16 cellular contexts compared by ENCODE assay signal in the genomic region with DNA sequence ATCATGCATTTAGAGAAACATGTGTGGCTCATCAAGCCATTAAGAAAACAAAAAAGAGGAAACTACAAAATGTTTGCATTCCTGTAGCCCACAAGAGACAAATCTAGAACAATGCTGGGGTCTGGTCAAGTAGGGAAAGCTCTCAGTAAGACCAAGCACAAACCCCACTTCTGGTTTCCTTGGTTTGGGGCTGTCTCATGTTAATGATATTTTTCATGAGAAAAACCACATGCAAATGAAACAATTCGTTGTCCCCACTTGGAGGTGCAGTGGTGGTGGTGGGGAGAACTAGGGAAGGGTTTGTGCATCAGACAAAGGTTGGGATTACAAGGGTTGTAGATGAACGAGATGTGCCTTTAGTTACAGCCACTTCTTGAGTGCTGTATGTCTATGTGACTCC.
"Had no signal": no experiment of that assay in that cellular context is flagged by ENCODE, and none has a peak within 500 bp of the region (broad histone marks: within the 10 kb centered on the region; RNA-seq: fewer than 3 reads in every experiment).

No MANE protein-coding gene starts in this region.

- H3K36me3 Mint-ChIP-seq: activated naive CD4-positive, alpha-beta T cell treated with anti-CD3 and anti-CD28 coated beads, Interleukin-2, amount 50 U/mL, for 72 hours; immature natural killer cell had no signal

- H3K4me1 ChIP-seq: breast epithelium, lower lobe of right lung had no signal

- H3K27ac ChIP-seq: breast epithelium, esophagus squamous epithelium, lower lobe of right lung, pancreas, stomach, thoracic aorta had no signal

- H3K9me3 Mint-ChIP-seq: activated naive CD4-positive, alpha-beta T cell treated with anti-CD3 and anti-CD28 coated beads, Interleukin-2, amount 50 U/mL, for 72 hours; immature natural killer cell had no signal

- H3K27ac Mint-ChIP-seq: activated naive CD4-positive, alpha-beta T cell treated with anti-CD3 and anti-CD28 coated beads, Interleukin-2, amount 50 U/mL, for 72 hours; immature natural killer cell had no signal

- FAIRE-seq: colon, pancreas had no signal

- H3K4me3 ChIP-seq: breast epithelium, esophagus squamous epithelium, lower lobe of right lung, pancreas, stomach, thoracic aorta had no signal

- H3K4me3 Mint-ChIP-seq: immature natural killer cell had no signal

- H3K4me1 Mint-ChIP-seq: immature natural killer cell had no signal

- H3K27me3 ChIP-seq: breast epithelium, esophagus squamous epithelium, pancreas, stomach had no signal

- H3K9me3 ChIP-seq: breast epithelium, esophagus squamous epithelium, lower lobe of right lung, pancreas, stomach, thoracic aorta had no signal

- ATAC-seq: activated naive CD4-positive, alpha-beta T cell treated with anti-CD3 and anti-CD28 coated beads, Interleukin-2, amount 50 U/mL, for 72 hours; lower lobe of right lung; pancreas had no signal

- H3K36me3 ChIP-seq: breast epithelium, esophagus squamous epithelium, lower lobe of right lung, pancreas, stomach, thoracic aorta had no signal

- DNase-seq: activated CD4-positive, alpha-beta T cell treated with anti-CD3 and anti-CD28 coated beads, Interleukin-2, amount 50 U/mL, for 1 hour; activated T-cell treated with anti-CD3 and anti-CD28 coated beads, Interleukin-2, amount 50 U/mL, for 1 hour; anterior cingulate cortex; esophagus squamous epithelium; foreskin fibroblast; glutamatergic neuron; immature natural killer cell; lower lobe of right lung; midbrain; pancreas; stimulated activated CD4-positive, alpha-beta T cell treated with anti-CD3 and anti-CD28 coated beads, Interleukin-2, amount 100 ng/mL, for 48 hours; stomach had no signal
